Comparison of ENCODE assay signal across 24 cellular contexts in the genomic region with DNA sequence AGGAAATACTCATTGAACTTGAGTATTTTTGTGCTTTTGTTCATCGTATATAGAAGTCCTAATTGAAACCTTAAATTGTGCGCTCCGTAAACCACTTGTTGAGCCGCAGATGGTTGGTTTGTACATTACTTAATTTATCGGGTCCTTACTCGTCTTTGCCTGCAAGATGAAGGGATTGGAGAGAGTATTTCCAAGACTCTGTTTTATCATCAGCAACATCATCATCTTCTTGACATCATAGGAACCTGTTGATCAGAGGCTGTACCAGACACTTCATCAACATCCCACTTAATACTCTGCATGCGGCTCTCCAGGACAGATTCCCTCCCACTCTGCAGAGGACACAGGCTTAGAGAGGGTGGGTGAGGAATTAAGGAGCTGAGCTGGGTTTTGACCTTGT.
"Had no signal": no experiment of that assay in that cellular context is flagged by ENCODE, and none has a peak within 500 bp of the region (broad histone marks: within the 10 kb centered on the region; RNA-seq: fewer than 3 reads in every experiment).

No MANE protein-coding gene starts in this region.

- H3K4me1 ChIP-seq: lower lobe of right lung, neural progenitor cell, parathyroid adenoma, right lobe of liver had no signal

- H3K27me3 ChIP-seq: gastrocnemius medialis, neural progenitor cell, right lobe of liver, suprapubic skin, vagina had no signal

- H3K4me3 ChIP-seq: coronary artery, gastrocnemius medialis, lower lobe of right lung, mucosa of descending colon, neural progenitor cell, right lobe of liver, suprapubic skin, vagina had no signal

- H3K36me3 ChIP-seq: gastrocnemius medialis, lower lobe of right lung, neural progenitor cell, right lobe of liver, suprapubic skin, vagina had no signal

- H3K4me1 Mint-ChIP-seq: naive B cell; stimulated activated naive CD8-positive, alpha-beta T cell treated with anti-CD3 and anti-CD28 coated beads, Interleukin-15, amount 100 ng/mL, for 72 hours had no signal

- ATAC-seq: gastrocnemius medialis; left ventricle myocardium superior; lower lobe of right lung; mucosa of descending colon; natural killer cell treated with Interleukin-12 subunit alpha and Interleukin-12 subunit beta and Interleukin-15 and Interleukin-18, amount 100 ng/mL, for 72 hours; stimulated activated naive CD8-positive, alpha-beta T cell treated with anti-CD3 and anti-CD28 coated beads, Interleukin-15, amount 100 ng/mL, for 72 hours had no signal

- H3K4me3 Mint-ChIP-seq: naive B cell; natural killer cell treated with Interleukin-12 subunit alpha and Interleukin-12 subunit beta and Interleukin-15 and Interleukin-18, amount 100 ng/mL, for 72 hours; neural progenitor cell; stimulated activated naive CD8-positive, alpha-beta T cell treated with anti-CD3 and anti-CD28 coated beads, Interleukin-15, amount 100 ng/mL, for 72 hours had no signal

- DNase-seq: dermis blood vessel endothelial cell; effector memory CD4-positive, alpha-beta T cell; foreskin fibroblast; gastrocnemius medialis; head of caudate nucleus; left ventricle myocardium superior; lower lobe of right lung; mucosa of descending colon; naive B cell; right lobe of liver; small intestine; stimulated activated CD4-positive, alpha-beta T cell treated with anti-CD3 and anti-CD28 coated beads, Interleukin-15, amount 100 ng/mL, for 24 hours; stimulated activated CD4-positive, alpha-beta T cell treated with anti-CD3 and anti-CD28 coated beads, Interleukin-4, amount 100 ng/mL, for 1 hour; stimulated activated CD8-positive, alpha-beta memory T cell treated with anti-CD3 and anti-CD28 coated beads, Interleukin-4, amount 100 ng/mL, for 48 hours; stimulated activated naive CD4-positive, alpha-beta T cell; stimulated activated naive CD8-positive, alpha-beta T cell treated with anti-CD3 and anti-CD28 coated beads, Interleukin-15, amount 100 ng/mL, for 72 hours; trophoblast cell had no signal

- H3K9me3 Mint-ChIP-seq: naive B cell; natural killer cell treated with Interleukin-12 subunit alpha and Interleukin-12 subunit beta and Interleukin-15 and Interleukin-18, amount 100 ng/mL, for 72 hours; neural progenitor cell; stimulated activated naive CD8-positive, alpha-beta T cell treated with anti-CD3 and anti-CD28 coated beads, Interleukin-15, amount 100 ng/mL, for 72 hours had no signal

- H3K27me3 Mint-ChIP-seq: natural killer cell treated with Interleukin-12 subunit alpha and Interleukin-12 subunit beta and Interleukin-15 and Interleukin-18, amount 100 ng/mL, for 72 hours; progenitor cell of endocrine pancreas had no signal

- H3K9me3 ChIP-seq: gastrocnemius medialis, lower lobe of right lung, mucosa of descending colon, right lobe of liver, suprapubic skin, vagina had no signal

- H3K9ac ChIP-seq: neural progenitor cell, parathyroid adenoma had no signal

- H3K4me2 ChIP-seq: neural progenitor cell had no signal

- H3K27ac ChIP-seq: lower lobe of right lung, neural progenitor cell, parathyroid adenoma, suprapubic skin, vagina had no signal

- H3K36me3 Mint-ChIP-seq: naive B cell; natural killer cell treated with Interleukin-12 subunit alpha and Interleukin-12 subunit beta and Interleukin-15 and Interleukin-18, amount 100 ng/mL, for 72 hours had no signal

- H2AFZ ChIP-seq: neural progenitor cell, parathyroid adenoma had no signal

- H3K79me2 ChIP-seq: parathyroid adenoma had no signal

- H3K27ac Mint-ChIP-seq: natural killer cell treated with Interleukin-12 subunit alpha and Interleukin-12 subunit beta and Interleukin-15 and Interleukin-18, amount 100 ng/mL, for 72 hours; neural progenitor cell; progenitor cell of endocrine pancreas; stimulated activated naive CD8-positive, alpha-beta T cell treated with anti-CD3 and anti-CD28 coated beads, Interleukin-15, amount 100 ng/mL, for 72 hours had no signal
